8 cellular contexts compared by ENCODE assay signal in genomic region chr5:151770383-151771258, GRCh38.
DNase-seq lines count a peak whose midpoint lies in the region; ATAC-seq lines count a peak whose summit lies in the region.

No MANE protein-coding gene starts in this region.

- peak; percentile 65 for DNase-seq in EL
- peak; percentile 65 for DNase-seq in RKO (ENCODE audit: low spot score)
- peak; percentile 83 for DNase-seq in cerebellar cortex (ENCODE audit: low spot score)
- peak; percentile 59 for DNase-seq in kidney glomerular epithelial cell (lab: John Stamatoyannopoulos, UW)
- DNase-seq in stimulated activated CD4-positive, alpha-beta T cell treated with anti-CD3 and anti-CD28 coated beads, Interleukin-15, amount 100 ng/mL, for 24 hours, result peak; percentile 73
- no peak for DNase-seq in activated CD4-positive, alpha-beta T cell treated with anti-CD3 and anti-CD28 coated beads, Interleukin-2, amount 50 U/mL, for 1 hour

- ATAC-seq in GM19463 (IDR thresholded peaks at IDR 0.05; ENCODE audit: unreplicated experiment) (peak; percentile 26), HG03558 (IDR thresholded peaks at IDR 0.05; ENCODE audit: extremely low read depth, unreplicated experiment) (peak; percentile 17)
